In genomic region chr17:50425001-50425681, GRCh38 we compare ENCODE assay signal across 9 cellular contexts. TPM values are rescaled to one million over a fixed set of nuclear protein-coding genes. Genes with fewer than 3 reads are reported as not detected.
DNase-seq lines count a peak whose midpoint lies in the region; ATAC-seq and TF ChIP-seq lines count a peak whose summit lies in the region.
"Had no signal": no experiment of that assay in that cellular context is flagged by ENCODE, and none has a peak within 500 bp of the region (broad histone marks: within the 10 kb centered on the region; RNA-seq: fewer than 3 reads in every experiment).

No MANE protein-coding gene starts in this region.

- TF ChIP-seq EP300 in esophagus muscularis mucosa (IDR thresholded peaks at IDR 0.05), result no peak

- POLR2A ChIA-PET in PC-9 (lab: Charles Lee; ENCODE audit: unreplicated experiment), result no interaction called here

- H3K27ac ChIP-seq in PC-9 (peak overlapping the region; percentile 92), esophagus muscularis mucosa (replicated peaks in 1 of 4) (peak overlapping the region; percentile 78 to 87 (median 82))
- H3K27ac ChIP-seq: SK-N-MC had no signal

- H3K9me3 Mint-ChIP-seq in progenitor cell of endocrine pancreas (ENCODE audit: low read depth), result peaks cover 4% of the 10 kb centered on the region

- no peak for ATAC-seq in HG03378 (IDR thresholded peaks at IDR 0.05; ENCODE audit: unreplicated experiment)

- H3K79me2 ChIP-seq in PC-9 (ENCODE audit: low read depth), result peaks cover 54% of the 10 kb centered on the region

- peak overlapping the region; percentile 91 for H3K4me2 ChIP-seq in PC-9

- no peaks in the 10 kb centered on the region; the same call in 1 of the 2 replicates for H4K20me1 ChIP-seq in PC-9 (ENCODE audit: insufficient read depth)

- H3K36me3 ChIP-seq in GM06990 (ENCODE audit: control insufficient read depth, insufficient read depth, low read length), result no peaks in the 10 kb centered on the region
- peaks cover 7% of the 10 kb centered on the region for H3K36me3 ChIP-seq in PC-9 (ENCODE audit: low read depth)
- peaks cover 0 to 4% (median 0%) of the 10 kb centered on the region in 4 donors for H3K36me3 ChIP-seq in esophagus muscularis mucosa

- no peak for DNase-seq in GM06990 (ENCODE audit: extremely low read depth, insufficient read length)
- DNase-seq in PC-9, result peak in 1 of 2 experiments; percentile 49
- DNase-seq in esophagus muscularis mucosa (ENCODE audit: extremely low spot score), result no peak
- no peak for DNase-seq in progenitor cell of endocrine pancreas (ENCODE audit: low spot score, unreplicated experiment)
- no peak for DNase-seq in stimulated activated CD4-positive, alpha-beta T cell treated with anti-CD3 and anti-CD28 coated beads, Interleukin-2, amount 100 ng/mL, for 48 hours
- no peak for DNase-seq in hepatic stellate cell (ENCODE audit: low spot score)
- no peak for DNase-seq in CD1c-positive myeloid dendritic cell (ENCODE audit: extremely low spot score)

- no peaks in the 10 kb centered on the region for H3K9me3 ChIP-seq in PC-9 (ENCODE audit: insufficient read depth, low read depth)
- H3K9me3 ChIP-seq in esophagus muscularis mucosa, result no peaks in the 10 kb centered on the region

- peak overlapping the region; percentile 24 for H3K27ac Mint-ChIP-seq in progenitor cell of endocrine pancreas

- H3K4me1 Mint-ChIP-seq in progenitor cell of endocrine pancreas (ENCODE audit: low read depth), result peaks cover 45% of the 10 kb centered on the region

- CTCF ChIA-PET in PC-9 (lab: Charles Lee), result no interaction called here

- WGBS in esophagus muscularis mucosa, result 81% methylated on average over 5 of the region's 8 CpGs

- H2AFZ ChIP-seq in PC-9, result peak overlapping the region; percentile 77

- peak overlapping the region; percentile 74 for H3K4me3 ChIP-seq in GM06990 (replicated peaks; ENCODE audit: low read depth, low read length)
- peak overlapping the region; percentile 63 for H3K4me3 ChIP-seq in PC-9
- H3K4me3 ChIP-seq in esophagus muscularis mucosa, result peak overlapping the region; percentile 63 to 78 (median 70)

- intact Hi-C loops in PC-9 (cut with micrococcal nuclease; ENCODE audit: unreplicated experiment), result no loop called here
- intact Hi-C loops in esophagus muscularis mucosa (cut with DNase I), result no loop called here

- H3F3A ChIP-seq in PC-9 (ENCODE audit: insufficient read depth, low read depth), result peaks cover 40% of the 10 kb centered on the region

- H3K9me2 ChIP-seq in PC-9 (ENCODE audit: insufficient read depth), result no peaks in the 10 kb centered on the region

- TF ChIP-seq POLR2A in esophagus muscularis mucosa (IDR thresholded peaks at IDR 0.05; ENCODE audit: low read depth), result no peak

- no peaks in the 10 kb centered on the region for H3K27me3 Mint-ChIP-seq in progenitor cell of endocrine pancreas

- H3K4me1 ChIP-seq in PC-9 (replicated peaks; ENCODE audit: insufficient read depth), result peaks cover 84% of the 10 kb centered on the region
- peaks cover 19 to 54% (median 40%) of the 10 kb centered on the region in 4 donors for H3K4me1 ChIP-seq in esophagus muscularis mucosa

- no peaks in the 10 kb centered on the region for H3K27me3 ChIP-seq in GM06990 (replicated peaks; ENCODE audit: control insufficient read depth, insufficient read depth, low read length)
- H3K27me3 ChIP-seq in PC-9 (ENCODE audit: insufficient read depth, low read depth), result no peaks in the 10 kb centered on the region
- no peaks in the 10 kb centered on the region for H3K27me3 ChIP-seq in esophagus muscularis mucosa

- BruUV-seq in PC-9 (replicated peaks; lab: Mats Ljungman, UMichigan), result TSS peak; percentile 65

- H3K36me3 Mint-ChIP-seq in progenitor cell of endocrine pancreas (ENCODE audit: insufficient read depth), result peaks cover 2% of the 10 kb centered on the region

- peak overlapping the region; percentile 75 for H3K4me3 Mint-ChIP-seq in progenitor cell of endocrine pancreas (ENCODE audit: low read depth)

- TF ChIP-seq CTCF in GM06990 (IDR thresholded peaks at IDR 0.05; ENCODE audit: insufficient read depth, low read length, poor library complexity, severe bottlenecking), result no peak
- no peak for TF ChIP-seq CTCF in PC-9 (conservative IDR thresholded peaks at IDR 0.05)
- no peak for TF ChIP-seq CTCF in esophagus muscularis mucosa (IDR thresholded peaks at IDR 0.05)
- TF ChIP-seq CTCF in progenitor cell of endocrine pancreas (IDR thresholded peaks at IDR 0.05; ENCODE audit: unreplicated experiment), result no peak

RNA-seq across cellular contexts. Expression of gene ACSF2, which starts 0.9 kb away (rescaled TPM):
- 149 and 154 TPM in 2 replicates for total RNA-seq in PC-9 (2021)
- total RNA-seq in esophagus muscularis mucosa, result 1 to 10 TPM; 6.0 to 9.6 (median 8.1) TPM
- total RNA-seq in progenitor cell of endocrine pancreas, result 69.7 and 72.6 TPM in 2 replicates

RNA-seq across cellular contexts. Expression of gene LRRC59, which starts 27.8 kb away (rescaled TPM):
- total RNA-seq in PC-9 (2021), result 72.9 and 102 TPM in 2 replicates
- 10 to 100 TPM; 41.1 to 68.1 (median 62.1) TPM for total RNA-seq in esophagus muscularis mucosa
- 55.2 and 56.0 TPM in 2 replicates for total RNA-seq in progenitor cell of endocrine pancreas

RNA-seq across cellular contexts. Expression of gene CHAD, which starts 43.5 kb away (rescaled TPM):
- total RNA-seq in PC-9 (2021), result not detected in 2 replicates
- total RNA-seq in esophagus muscularis mucosa, result not detected
- total RNA-seq in progenitor cell of endocrine pancreas, result not detected in 2 replicates

RNA-seq across cellular contexts. Expression of gene EME1, which starts 52.1 kb away (rescaled TPM):
- 18.2 and 21.0 TPM in 2 replicates for total RNA-seq in PC-9 (2021)
- not detected for total RNA-seq in esophagus muscularis mucosa
- 10.1 and 15.0 TPM in 2 replicates for total RNA-seq in progenitor cell of endocrine pancreas

RNA-seq across cellular contexts. Expression of gene MRPL27, which starts 52.2 kb away (rescaled TPM):
- total RNA-seq in PC-9 (2021) (42.6 and 48.3 TPM in 2 replicates), esophagus muscularis mucosa (10 to 100 TPM; 33.6 to 58.8 (median 48.1) TPM), progenitor cell of endocrine pancreas (59.1 and 59.6 TPM in 2 replicates)
